Comparison of ENCODE assay signal across 10 cellular contexts in the genomic region with DNA sequence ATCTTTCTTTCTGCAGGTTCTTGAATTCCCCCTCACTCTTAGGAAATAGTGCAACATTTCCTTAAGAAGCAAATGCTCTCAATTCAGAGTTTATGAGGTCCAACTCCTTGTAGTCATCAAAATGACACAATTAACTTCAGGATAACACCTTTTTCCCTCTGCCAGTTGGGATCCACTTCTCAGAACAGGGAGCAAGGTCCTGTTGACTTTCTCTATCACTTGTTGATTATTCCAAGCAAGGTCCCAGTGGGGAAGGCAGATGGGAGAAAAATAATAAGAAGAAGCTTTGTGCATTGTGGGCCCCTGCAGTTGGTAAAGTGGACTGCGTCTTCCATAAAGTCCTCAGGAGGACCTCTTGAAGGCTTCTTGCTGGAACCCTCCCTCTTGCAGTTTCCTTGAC.
"Had no signal": no experiment of that assay in that cellular context is flagged by ENCODE, and none has a peak within 500 bp of the region (broad histone marks: within the 10 kb centered on the region; RNA-seq: fewer than 3 reads in every experiment).

No MANE protein-coding gene starts in this region.

- H3K4me3 Mint-ChIP-seq: HFFc6 had no signal

- H3K27ac Mint-ChIP-seq: HFFc6 had no signal

- ATAC-seq: HCT116, K562 had no signal

- H3K4me1 ChIP-seq: HAP-1 had no signal

- H3K36me3 ChIP-seq: HAP-1 had no signal

- H3K9me3 ChIP-seq: HAP-1 had no signal

- H3K27ac ChIP-seq: GM23248, HL-60 had no signal

- DNase-seq: GM23248, GOT3, H7, HFFc6, IMR-90, KG1 had no signal

- H3K4me3 ChIP-seq: GM23248, HAP-1, K562 had no signal
